Comparison of ENCODE assay signal across 24 cellular contexts in the genomic region with DNA sequence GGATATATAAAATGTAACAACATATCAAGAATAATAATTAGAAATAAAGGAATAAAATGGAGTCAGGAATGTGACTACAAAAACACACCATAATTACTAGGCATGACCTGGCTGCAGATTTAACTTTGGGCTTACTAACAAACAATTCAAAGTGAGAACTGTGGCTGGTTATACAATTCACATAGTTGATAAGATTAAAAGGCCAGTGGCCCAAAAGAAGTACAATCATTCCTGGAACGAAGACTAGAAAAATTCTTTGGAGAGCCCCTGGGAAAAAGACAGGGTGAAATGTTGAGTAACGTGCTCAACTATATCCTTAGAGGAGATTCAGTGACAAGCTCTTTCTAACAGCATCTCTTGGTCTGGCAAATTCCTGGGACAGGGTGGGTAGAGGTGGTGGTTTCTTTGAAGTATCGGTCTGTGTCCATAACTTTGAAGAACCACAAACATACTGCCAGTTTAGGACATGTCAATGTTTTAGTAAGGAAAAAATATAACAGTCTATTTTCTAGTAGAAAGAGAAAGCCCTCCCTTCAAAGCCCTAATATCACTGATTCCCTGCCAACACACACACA.
DNase-seq lines count a peak whose midpoint lies in the region; ATAC-seq, FAIRE-seq and TF ChIP-seq lines count a peak whose summit lies in the region.
"Had no signal": no experiment of that assay in that cellular context is flagged by ENCODE, and none has a peak within 500 bp of the region (broad histone marks: within the 10 kb centered on the region; RNA-seq: fewer than 3 reads in every experiment).

No MANE protein-coding gene starts in this region.

- peak overlapping the region; percentile 84 for H2AFZ ChIP-seq in endothelial cell of umbilical vein (ENCODE audit: low read depth, low read length)
- H2AFZ ChIP-seq in neuronal stem cell (ENCODE audit: low read length) = no peak overlapping the region

- ATAC-seq in CD4-positive, CD25-positive, alpha-beta regulatory T cell (ENCODE audit: low read depth in 2 of 2) = no peak
- ATAC-seq in pancreas (peak in 3 of 4 donors; percentile 24 to 68 (median 32)), HG02571 (IDR thresholded peaks at IDR 0.05; ENCODE audit: unreplicated experiment) (no peak)
- ATAC-seq: natural killer cell treated with Interleukin-12 subunit alpha and Interleukin-12 subunit beta and Interleukin-15 and Interleukin-18, amount 100 ng/mL, for 72 hours had no signal

- H3K4me1 Mint-ChIP-seq in CD4-positive, CD25-positive, alpha-beta regulatory T cell = peaks cover 25 to 75% (median 48%) of the 10 kb centered on the region in 4 donors

- H3K9me3 Mint-ChIP-seq in CD4-positive, CD25-positive, alpha-beta regulatory T cell = peaks cover 0 to 1% (median 0%) of the 10 kb centered on the region in 7 donors
- H3K9me3 Mint-ChIP-seq: natural killer cell treated with Interleukin-12 subunit alpha and Interleukin-12 subunit beta and Interleukin-15 and Interleukin-18, amount 100 ng/mL, for 72 hours had no signal

- no peak overlapping the region for H4K8ac ChIP-seq in neuronal stem cell (ENCODE audit: low read depth, low read length)

- H2AK5ac ChIP-seq in neuronal stem cell (ENCODE audit: low read depth, low read length) = no peak overlapping the region

- TF ChIP-seq POLR2A in endothelial cell of umbilical vein (IDR thresholded peaks at IDR 0.05; ENCODE audit: low read depth, low read length) = no peak

- H3K79me1 ChIP-seq in neuronal stem cell (ENCODE audit: low read depth, low read length) = no peaks in the 10 kb centered on the region

- H3K4me3 Mint-ChIP-seq in CD4-positive, CD25-positive, alpha-beta regulatory T cell = no peak overlapping the region
- H3K4me3 Mint-ChIP-seq: natural killer cell treated with Interleukin-12 subunit alpha and Interleukin-12 subunit beta and Interleukin-15 and Interleukin-18, amount 100 ng/mL, for 72 hours had no signal

- no peak overlapping the region for H2BK120ac ChIP-seq in neuronal stem cell (ENCODE audit: low read depth, low read length)

- no peaks in the 10 kb centered on the region for H3K9me1 ChIP-seq in endothelial cell of umbilical vein (replicated peaks; ENCODE audit: control insufficient read depth, extremely low read depth, insufficient read depth, low read length)

- H3K27ac Mint-ChIP-seq in CD4-positive, CD25-positive, alpha-beta regulatory T cell = peak overlapping the region; percentile 90 to 96 (median 90)
- H3K27ac Mint-ChIP-seq: natural killer cell treated with Interleukin-12 subunit alpha and Interleukin-12 subunit beta and Interleukin-15 and Interleukin-18, amount 100 ng/mL, for 72 hours had no signal

- no peaks in the 10 kb centered on the region for H3K36me3 Mint-ChIP-seq in CD4-positive, CD25-positive, alpha-beta regulatory T cell
- H3K36me3 Mint-ChIP-seq: natural killer cell treated with Interleukin-12 subunit alpha and Interleukin-12 subunit beta and Interleukin-15 and Interleukin-18, amount 100 ng/mL, for 72 hours had no signal

- FAIRE-seq in GM19239 (lab: Jason Lieb, UNC) (peak; percentile 18), endothelial cell of umbilical vein (lab: Jason Lieb, UNC) (no peak), pancreas (lab: Jason Lieb, UNC) (no peak)
- FAIRE-seq: G401.6 had no signal

- H3K27me3 Mint-ChIP-seq in CD4-positive, CD25-positive, alpha-beta regulatory T cell = no peaks in the 10 kb centered on the region

- no peak overlapping the region for H4K91ac ChIP-seq in neuronal stem cell (ENCODE audit: low read depth, low read length, poor library complexity)

- no TSS peak for BruUV-seq in endothelial cell of umbilical vein (replicated peaks; lab: Mats Ljungman, UMichigan)

- no peaks in the 10 kb centered on the region for H4K20me1 ChIP-seq in endothelial cell of umbilical vein (replicated peaks; ENCODE audit: control insufficient read depth, extremely low read depth, insufficient read depth, low read length)

- no peaks in the 10 kb centered on the region for H3K27me3 ChIP-seq in CD4-positive, CD25-positive, alpha-beta regulatory T cell (ENCODE audit: control insufficient read depth, insufficient read depth, low read length)
- H3K27me3 ChIP-seq in endothelial cell of umbilical vein (ENCODE audit: control insufficient read depth in 2 of 2, insufficient read depth in 2 of 2, low read length in 2 of 2) (no peaks in the 10 kb centered on the region), pancreas (no peaks in the 10 kb centered on the region), neuronal stem cell (ENCODE audit: control insufficient read depth in 3 of 3, insufficient read depth in 3 of 3, low read depth in 1 of 3, low read length in 3 of 3) (no peaks in the 10 kb centered on the region)
- H3K27me3 ChIP-seq: dorsolateral prefrontal cortex, Peyer's patch, SJCRH30 had no signal

- H3K4me3 ChIP-seq in CD4-positive, CD25-positive, alpha-beta regulatory T cell (ENCODE audit: low read depth, low read length) = no peak overlapping the region
- no peak overlapping the region for H3K4me3 ChIP-seq in endothelial cell of umbilical vein (replicated peaks in 1 of 3; ENCODE audit: insufficient read depth in 1 of 3, low read depth in 1 of 3, low read length in 3 of 3)
- H3K4me3 ChIP-seq in pancreas = no peak overlapping the region
- H3K4me3 ChIP-seq in neuronal stem cell (ENCODE audit: low read length in 2 of 2) = no peak overlapping the region
- H3K4me3 ChIP-seq: dorsolateral prefrontal cortex, Peyer's patch, SJCRH30 had no signal

- no peaks in the 10 kb centered on the region for H3K9me3 ChIP-seq in CD4-positive, CD25-positive, alpha-beta regulatory T cell (ENCODE audit: control insufficient read depth in 2 of 2, low read length in 2 of 2)
- no peaks in the 10 kb centered on the region for H3K9me3 ChIP-seq in endothelial cell of umbilical vein (replicated peaks; ENCODE audit: control insufficient read depth, insufficient read depth, low read length)
- H3K9me3 ChIP-seq in pancreas = no peaks in the 10 kb centered on the region
- no peaks in the 10 kb centered on the region for H3K9me3 ChIP-seq in neuronal stem cell (replicated peaks in 1 of 2; ENCODE audit: control insufficient read depth in 2 of 2, insufficient read depth in 1 of 2, low read depth in 1 of 2, low read length in 2 of 2)
- H3K9me3 ChIP-seq: Peyer's patch, SJCRH30 had no signal

- no peak overlapping the region for H2BK15ac ChIP-seq in neuronal stem cell (ENCODE audit: low read length)

- H3K36me3 ChIP-seq in CD4-positive, CD25-positive, alpha-beta regulatory T cell (ENCODE audit: control insufficient read depth, insufficient read depth, low read length) = no peaks in the 10 kb centered on the region
- no peaks in the 10 kb centered on the region for H3K36me3 ChIP-seq in endothelial cell of umbilical vein (ENCODE audit: control insufficient read depth in 2 of 2, extremely low read depth in 1 of 2, insufficient read depth in 2 of 2, low read length in 2 of 2)
- H3K36me3 ChIP-seq in pancreas = no peaks in the 10 kb centered on the region
- no peaks in the 10 kb centered on the region for H3K36me3 ChIP-seq in neuronal stem cell (replicated peaks in 1 of 2; ENCODE audit: control insufficient read depth in 2 of 2, insufficient read depth in 2 of 2, low read length in 2 of 2)
- H3K36me3 ChIP-seq: Peyer's patch, SJCRH30 had no signal

- no peaks in the 10 kb centered on the region for H3K79me2 ChIP-seq in endothelial cell of umbilical vein (ENCODE audit: control insufficient read depth, insufficient read depth, low read length)

- no peak overlapping the region for H3K4ac ChIP-seq in neuronal stem cell (ENCODE audit: low read length)

- TF ChIP-seq CTCF in endothelial cell of umbilical vein (IDR thresholded peaks at IDR 0.05; ENCODE audit: extremely low read depth in 1 of 2, insufficient read depth in 1 of 2, low read depth in 1 of 2, low read length in 2 of 2) = no peak
- no peak for TF ChIP-seq CTCF in pancreas (IDR thresholded peaks at IDR 0.05)

- H3K14ac ChIP-seq in neuronal stem cell (ENCODE audit: low read length) = no peak overlapping the region

- intact Hi-C loops in endothelial cell of umbilical vein (cut with micrococcal nuclease) = loop anchor here (5.0 kb wide), 1 partner anchor 77 kb away; a partner anchor contains a TSS
- intact Hi-C loops in pancreas (cut with DNase I) = no loop called here

- no peak overlapping the region for H3K18ac ChIP-seq in neuronal stem cell (ENCODE audit: low read length)

- H3K4me2 ChIP-seq in endothelial cell of umbilical vein (ENCODE audit: insufficient read depth, low read length) = no peak overlapping the region
- no peak overlapping the region for H3K4me2 ChIP-seq in neuronal stem cell (ENCODE audit: insufficient read depth, low read length, poor library complexity, severe bottlenecking)

- dilution Hi-C loops in endothelial cell of umbilical vein (cut with MboI; ENCODE audit: extremely low pct_ligation_motif_present, low sequenced_read_pairs) = no loop called here

- CTCF ChIA-PET in endothelial cell of umbilical vein (lab: Charles Lee) = interaction anchor here (1.1 kb wide), 1 partner anchor 21 kb away, joined by 3 read pairs; no protein-coding TSS in a partner anchor

- no peak overlapping the region for H3K9ac ChIP-seq in endothelial cell of umbilical vein (replicated peaks; ENCODE audit: extremely low read depth, insufficient read depth, low read length)
- H3K9ac ChIP-seq in neuronal stem cell (ENCODE audit: low read depth, low read length, poor library complexity) = no peak overlapping the region

- DNase-seq in CD4-positive, CD25-positive, alpha-beta regulatory T cell = no peak
- no peak for DNase-seq in GM19239 (ENCODE audit: insufficient read length, low spot score)
- DNase-seq in endothelial cell of umbilical vein (ENCODE audit: low read depth, low spot score) = no peak
- DNase-seq in pancreas = no peak
- DNase-seq in glomerular visceral epithelial cell (ENCODE audit: extremely low spot score) = no peak
- no peak for DNase-seq in cerebellum (ENCODE audit: low spot score)
- DNase-seq in neuronal stem cell (ENCODE audit: low spot score) = no peak
- DNase-seq: activated CD8-positive, alpha-beta memory T cell treated with anti-CD3 and anti-CD28 coated beads for 24 hours; activated T-cell treated with anti-CD3 and anti-CD28 coated beads, Interleukin-2, amount 50 U/mL, for 1 hour; anterior cingulate cortex; caudate nucleus; DMS53; dorsolateral prefrontal cortex; H7; midbrain; NCI-H2171; NCI-H524 treated with DMSO at 0.1 percent for 48 hours; Peyer's patch; SJCRH30; stimulated activated CD8-positive, alpha-beta memory T cell treated with anti-CD3 and anti-CD28 coated beads, Interleukin-4, amount 100 ng/mL, for 48 hours; T-helper 1 cell had no signal

- no peak overlapping the region for H2BK12ac ChIP-seq in neuronal stem cell (ENCODE audit: low read length)

- POLR2A ChIA-PET in endothelial cell of umbilical vein (lab: Charles Lee) = no interaction called here

- peaks cover 40% of the 10 kb centered on the region for H3K4me1 ChIP-seq in CD4-positive, CD25-positive, alpha-beta regulatory T cell (ENCODE audit: control insufficient read depth, insufficient read depth, low read length, poor library complexity, severe bottlenecking)
- peaks cover 22% of the 10 kb centered on the region for H3K4me1 ChIP-seq in endothelial cell of umbilical vein (ENCODE audit: control insufficient read depth, extremely low read depth, insufficient read depth, low read length)
- H3K4me1 ChIP-seq in pancreas = peaks cover 0 to 20% (median 5%) of the 10 kb centered on the region in 3 donors
- peaks cover 0 to 3% of the 10 kb centered on the region in 2 donors for H3K4me1 ChIP-seq in neuronal stem cell (ENCODE audit: control insufficient read depth in 2 of 2, insufficient read depth in 1 of 2, low read depth in 1 of 2, low read length in 2 of 2)
- H3K4me1 ChIP-seq: SJCRH30 had no signal

- no peak overlapping the region for H3K23ac ChIP-seq in neuronal stem cell (ENCODE audit: low read depth, low read length, poor library complexity)

- peak overlapping the region; percentile 75 for H3K27ac ChIP-seq in CD4-positive, CD25-positive, alpha-beta regulatory T cell (ENCODE audit: insufficient read depth, low read length, poor library complexity, severe bottlenecking)
- H3K27ac ChIP-seq in endothelial cell of umbilical vein (ENCODE audit: insufficient read depth, low read depth, low read length) (no peak overlapping the region), pancreas (peak overlapping the region in 1 of 4 donors; percentile 17), neuronal stem cell (replicated peaks; ENCODE audit: low read length) (no peak overlapping the region)
- H3K27ac ChIP-seq: SJCRH30 had no signal

- 43 to 48% methylated on average over 3 of the region's 3 CpGs for WGBS in pancreas, 2 donors
- no CpG with 5 or more reads among the region's 3 CpGs for WGBS in neuronal stem cell (ENCODE audit: extremely low coverage in 2 of 2, insufficient read length in 2 of 2, insufficient replicate concordance in 1 of 2), 2 donors

- H2BK5ac ChIP-seq in neuronal stem cell (ENCODE audit: low read length) = no peak overlapping the region

Comparison
In these comparisons a context has a peak if more than half of its experiments do, and no peak if none do; other contexts are left out.
1. ATAC-seq: peak in pancreas (3 of 4); none in CD4-positive, CD25-positive, alpha-beta regulatory T cell (0 of 2) and HG02571 (single experiment).